In the genomic region with DNA sequence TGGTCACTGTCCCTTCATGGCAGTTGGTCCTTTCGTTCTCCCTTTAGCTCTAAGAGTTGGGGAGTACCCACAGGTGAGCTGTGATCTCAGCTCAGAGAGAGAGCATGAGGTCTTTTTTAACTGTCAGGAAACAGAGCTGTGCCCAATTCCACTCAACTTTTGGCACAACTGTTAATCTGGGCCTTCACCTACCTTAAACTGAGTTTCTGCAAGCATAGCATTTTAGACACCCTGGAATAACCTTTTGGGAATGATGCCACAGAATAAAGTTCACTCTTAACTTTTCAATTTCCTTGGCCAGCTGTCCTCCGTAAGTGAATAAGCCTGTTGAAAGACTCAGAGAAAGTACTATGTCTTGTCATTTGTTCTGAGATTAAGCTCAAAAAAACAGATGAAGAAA, we compare ENCODE assay signal across 17 cellular contexts. TPM values are rescaled to one million over a fixed set of nuclear protein-coding genes. Genes with fewer than 3 reads are reported as not detected.
DNase-seq lines count a peak whose midpoint lies in the region; ATAC-seq and TF ChIP-seq lines count a peak whose summit lies in the region.
"Had no signal": no experiment of that assay in that cellular context is flagged by ENCODE, and none has a peak within 500 bp of the region (broad histone marks: within the 10 kb centered on the region; RNA-seq: fewer than 3 reads in every experiment).

No MANE protein-coding gene starts in this region.

- H3K4me2 ChIP-seq in SK-N-SH: no peak overlapping the region
- H3K4me2 ChIP-seq: BLaER1 had no signal

- no peaks in the 10 kb centered on the region for H3K79me2 ChIP-seq in SK-N-SH (ENCODE audit: insufficient read depth)

- ATAC-seq in SK-N-SH treated with all-trans-retinoic acid at 6 μM for 48 hours: no peak
- no peak for ATAC-seq in Panc1

- H3K4me1 ChIP-seq in SK-N-SH (ENCODE audit: control insufficient read depth in 1 of 2, insufficient read depth in 2 of 2, low read depth in 1 of 2, low read length in 1 of 2) (peaks cover 0 to 24% of the 10 kb centered on the region in 2 experiments; a peak in 2 of 4 replicates), Panc1 (ENCODE audit: control insufficient read depth, insufficient read depth, low read length) (no peaks in the 10 kb centered on the region)
- H3K4me1 ChIP-seq: BLaER1, Caco-2, HAP-1 had no signal

- POLR2A ChIA-PET in SK-N-SH (lab: Yijun Ruan, JAX): no interaction called here
- POLR2A ChIA-PET in Panc1 (lab: Charles Lee): no interaction called here

- H3K4me3 ChIP-seq in SK-N-SH (ENCODE audit: low read depth in 2 of 2, low read length in 1 of 2): no peak overlapping the region
- H3K4me3 ChIP-seq in Panc1 (ENCODE audit: low read depth in 2 of 2, low read length in 2 of 2): no peak overlapping the region
- H3K4me3 ChIP-seq: BLaER1, GM23248, HAP-1 had no signal

- H3K9me2 ChIP-seq in SK-N-SH: no peaks in the 10 kb centered on the region

- TF ChIP-seq CTCF in SK-N-SH (IDR thresholded peaks at IDR 0.05) (no peak), Panc1 (IDR thresholded peaks at IDR 0.05) (no peak)

- no peaks in the 10 kb centered on the region for H3K27me3 ChIP-seq in SK-N-SH (ENCODE audit: insufficient read depth)
- H3K27me3 ChIP-seq in Panc1 (ENCODE audit: control insufficient read depth, insufficient read depth, low read length): no peaks in the 10 kb centered on the region
- H3K27me3 ChIP-seq: BLaER1 had no signal

- no peak for TF ChIP-seq RAD21 in SK-N-SH (IDR thresholded peaks at IDR 0.05; ENCODE audit: low read length)

- DNase-seq in SK-N-SH (no peak), Panc1 (ENCODE audit: low read depth, low spot score) (no peak), midbrain (lab: John Stamatoyannopoulos, UW) (peak; percentile 5), SIG-M5 (lab: John Stamatoyannopoulos, UW) (no peak), medulla oblongata (ENCODE audit: extremely low spot score) (no peak), OCI-M2 (lab: John Stamatoyannopoulos, UW; ENCODE audit: unreplicated experiment) (no peak)
- DNase-seq: AML-193; Caco-2; CD8-positive, alpha-beta memory T cell; DND-41; GDM1; KBM-7 had no signal

- BruUV-seq in Panc1 (replicated peaks; lab: Mats Ljungman, UMichigan): TSS peak; percentile 29

- H3K36me3 ChIP-seq in SK-N-SH (replicated peaks in 1 of 2; ENCODE audit: control insufficient read depth in 1 of 2, insufficient read depth in 2 of 2, low read length in 1 of 2) (peaks cover 86 to 90% of the 10 kb centered on the region in 2 experiments), Panc1 (ENCODE audit: control insufficient read depth, insufficient read depth, low read length) (peaks cover 50% of the 10 kb centered on the region)

- no peaks in the 10 kb centered on the region for H3K9me3 ChIP-seq in SK-N-SH
- no peaks in the 10 kb centered on the region for H3K9me3 ChIP-seq in Panc1 (ENCODE audit: control insufficient read depth, insufficient read depth, low read depth, low read length)
- H3K9me3 ChIP-seq: BLaER1, Caco-2, HAP-1 had no signal

- no peak overlapping the region for H3K9ac ChIP-seq in SK-N-SH
- H3K9ac ChIP-seq: BLaER1, GM23248 had no signal

- H4K20me1 ChIP-seq in SK-N-SH (ENCODE audit: insufficient read depth): no peaks in the 10 kb centered on the region; the same call in 1 of the 2 replicates
- H4K20me1 ChIP-seq: BLaER1 had no signal

- H2AFZ ChIP-seq in SK-N-SH (ENCODE audit: low read depth): no peak overlapping the region
- H2AFZ ChIP-seq: GM23248 had no signal

- intact Hi-C loops in Panc1 (cut with micrococcal nuclease; ENCODE audit: unreplicated experiment): no loop called here

- H3K27ac ChIP-seq in SK-N-SH (ENCODE audit: low read depth in 2 of 2, low read length in 1 of 2) (peak overlapping the region; percentile 37 to 95; a peak in 3 of 4 replicates), Panc1 (ENCODE audit: low read length) (no peak overlapping the region)
- H3K27ac ChIP-seq: 22Rv1, BLaER1, GM23248 had no signal

- TF ChIP-seq EP300 in SK-N-SH (IDR thresholded peaks at IDR 0.05; ENCODE audit: borderline replicate concordance in 1 of 2, low read depth in 1 of 2, low read length in 1 of 2): no peak

- 91% methylated on average over 2 of the region's 2 CpGs for WGBS in SK-N-SH (ENCODE audit: low lambda C conversion rate)

- in situ Hi-C loops in Panc1 (cut with HindIII; ENCODE audit: low pct_unique_long_range_greater_than_20kb, low sequenced_read_pairs): no loop called here

- peaks cover 19% of the 10 kb centered on the region for H3F3A ChIP-seq in SK-N-SH (replicated peaks; ENCODE audit: insufficient read depth)

- CTCF ChIA-PET in SK-N-SH (lab: Yijun Ruan, JAX): interaction anchor here (1.1 to 2.5 kb wide), 5 partner anchors 10 to 108 kb away, joined by 3 to 8 read pairs (median 5); no protein-coding TSS in a partner anchor
- CTCF ChIA-PET in Panc1 (lab: Charles Lee): no interaction called here

TF ChIP-seq in SK-N-SH, 30 proteins besides CTCF, POLR2A, EP300 and RAD21:
- TF ChIP-seq GATA2 (CRISPR knock-in tag; IDR thresholded peaks at IDR 0.05) (no peak), POLR2AphosphoS5 (IDR thresholded peaks at IDR 0.05; ENCODE audit: low read depth, low read length) (no peak)
- TF ChIP-seq, protein P1, sequence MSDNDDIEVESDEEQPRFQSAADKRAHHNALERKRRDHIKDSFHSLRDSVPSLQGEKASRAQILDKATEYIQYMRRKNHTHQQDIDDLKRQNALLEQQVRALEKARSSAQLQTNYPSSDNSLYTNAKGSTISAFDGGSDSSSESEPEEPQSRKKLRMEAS (IDR thresholded peaks at IDR 0.05; ENCODE audit: low read depth): no peak

TF ChIP-seq in SK-N-SH treated with all-trans-retinoic acid at 6 μM for 48 hours, 23 proteins besides CTCF, POLR2A, EP300 and RAD21 (continues in another document):
- no peak for TF ChIP-seq ZFP3 (CRISPR knock-in tag; IDR thresholded peaks at IDR 0.05)
- TF ChIP-seq ISL1 (CRISPR knock-in tag; IDR thresholded peaks at IDR 0.05): no peak
- no peak for TF ChIP-seq SNAI2 (CRISPR knock-in tag; IDR thresholded peaks at IDR 0.05)
- no peak for TF ChIP-seq CSDC2 (CRISPR knock-in tag; IDR thresholded peaks at IDR 0.05)
- no peak for TF ChIP-seq OSR1 (CRISPR knock-in tag; IDR thresholded peaks at IDR 0.05)
- no peak for TF ChIP-seq BACH2 (CRISPR knock-in tag; IDR thresholded peaks at IDR 0.05; ENCODE audit: borderline replicate concordance)
- TF ChIP-seq ZNF8 (CRISPR knock-in tag; IDR thresholded peaks at IDR 0.05): no peak
- TF ChIP-seq ZC3H10 (CRISPR knock-in tag; IDR thresholded peaks at IDR 0.05): no peak
- TF ChIP-seq TOX (CRISPR knock-in tag; IDR thresholded peaks at IDR 0.05; ENCODE audit: borderline replicate concordance): no peak
- TF ChIP-seq, protein P2, sequence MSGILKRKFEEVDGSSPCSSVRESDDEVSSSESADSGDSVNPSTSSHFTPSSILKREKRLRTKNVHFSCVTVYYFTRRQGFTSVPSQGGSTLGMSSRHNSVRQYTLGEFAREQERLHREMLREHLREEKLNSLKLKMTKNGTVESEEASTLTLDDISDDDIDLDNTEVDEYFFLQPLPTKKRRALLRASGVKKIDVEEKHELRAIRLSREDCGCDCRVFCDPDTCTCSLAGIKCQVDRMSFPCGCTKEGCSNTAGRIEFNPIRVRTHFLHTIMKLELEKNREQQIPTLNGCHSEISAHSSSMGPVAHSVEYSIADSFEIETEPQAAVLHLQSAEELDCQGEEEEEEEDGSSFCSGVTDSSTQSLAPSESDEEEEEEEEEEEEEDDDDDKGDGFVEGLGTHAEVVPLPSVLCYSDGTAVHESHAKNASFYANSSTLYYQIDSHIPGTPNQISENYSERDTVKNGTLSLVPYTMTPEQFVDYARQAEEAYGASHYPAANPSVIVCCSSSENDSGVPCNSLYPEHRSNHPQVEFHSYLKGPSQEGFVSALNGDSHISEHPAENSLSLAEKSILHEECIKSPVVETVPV (CRISPR knock-in tag; IDR thresholded peaks at IDR 0.05): no peak
- TF ChIP-seq, protein P3, sequence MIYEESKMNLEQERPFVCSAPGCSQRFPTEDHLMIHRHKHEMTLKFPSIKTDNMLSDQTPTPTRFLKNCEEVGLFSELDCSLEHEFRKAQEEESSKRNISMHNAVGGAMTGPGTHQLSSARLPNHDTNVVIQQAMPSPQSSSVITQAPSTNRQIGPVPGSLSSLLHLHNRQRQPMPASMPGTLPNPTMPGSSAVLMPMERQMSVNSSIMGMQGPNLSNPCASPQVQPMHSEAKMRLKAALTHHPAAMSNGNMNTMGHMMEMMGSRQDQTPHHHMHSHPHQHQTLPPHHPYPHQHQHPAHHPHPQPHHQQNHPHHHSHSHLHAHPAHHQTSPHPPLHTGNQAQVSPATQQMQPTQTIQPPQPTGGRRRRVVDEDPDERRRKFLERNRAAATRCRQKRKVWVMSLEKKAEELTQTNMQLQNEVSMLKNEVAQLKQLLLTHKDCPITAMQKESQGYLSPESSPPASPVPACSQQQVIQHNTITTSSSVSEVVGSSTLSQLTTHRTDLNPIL (CRISPR knock-in tag; IDR thresholded peaks at IDR 0.05; ENCODE audit: low read depth): no peak

RNA-seq across cellular contexts. Expression of a gene that starts 35.9 kb away (rescaled TPM):
- 6.6 and 8.5 TPM in 2 replicates for polyA plus RNA-seq in SK-N-SH (2012; rRNA removed)
- polyA plus RNA-seq in SK-N-SH (2012; cell fraction: cytosol; rRNA removed): 5.2 and 6.9 TPM in 2 replicates
- 7.3 and 10.9 TPM in 2 replicates for polyA plus RNA-seq in SK-N-SH (2012; cell fraction: nucleus; rRNA removed)
- total RNA-seq in Panc1 (2021; ENCODE audit: unreplicated experiment): 31.9 TPM
- polyA plus RNA-seq in Panc1 (2012; ENCODE audit: insufficient read length): 21.6 TPM

RNA-seq across cellular contexts. Expression of a gene that starts 36.0 kb away (rescaled TPM):
- 5.7 and 7.0 TPM in 2 replicates for polyA plus RNA-seq in SK-N-SH (2012; rRNA removed)
- 6.2 and 6.8 TPM in 2 replicates for polyA plus RNA-seq in SK-N-SH (2012; cell fraction: cytosol; rRNA removed)
- polyA plus RNA-seq in SK-N-SH (2012; cell fraction: nucleus; rRNA removed): 18.7 and 19.8 TPM in 2 replicates
- total RNA-seq in Panc1 (2021; ENCODE audit: unreplicated experiment): 32.8 TPM
- polyA plus RNA-seq in Panc1 (2012; ENCODE audit: insufficient read length): 16.4 TPM
